1 cellular context compared by ENCODE assay signal in the genomic region with DNA sequence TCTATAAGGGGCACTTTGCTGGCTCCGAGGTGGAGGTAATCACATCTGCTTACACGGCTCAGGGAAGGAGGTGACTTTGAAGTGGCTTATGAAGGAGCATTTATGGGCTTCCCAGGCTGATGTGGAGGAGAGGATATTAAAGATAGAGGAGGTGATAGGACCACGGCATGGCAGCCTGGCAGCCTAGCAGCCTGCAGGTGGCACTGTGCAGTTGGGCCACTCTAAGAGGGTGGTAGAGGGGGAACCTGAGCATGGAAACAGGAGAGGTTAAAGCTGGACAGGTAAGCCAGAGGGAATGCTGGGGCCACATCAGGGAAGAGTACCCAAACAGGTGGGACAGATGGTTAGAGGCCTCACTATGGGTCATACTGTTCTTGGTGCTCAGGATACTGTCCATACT.
TF ChIP-seq lines count a peak whose summit lies in the region.

No MANE protein-coding gene starts in this region.

TF ChIP-seq in HepG2, 621 proteins besides CTCF, POLR2A, EP300 and RAD21 (continued from another document):
- TF ChIP-seq, protein P1, sequence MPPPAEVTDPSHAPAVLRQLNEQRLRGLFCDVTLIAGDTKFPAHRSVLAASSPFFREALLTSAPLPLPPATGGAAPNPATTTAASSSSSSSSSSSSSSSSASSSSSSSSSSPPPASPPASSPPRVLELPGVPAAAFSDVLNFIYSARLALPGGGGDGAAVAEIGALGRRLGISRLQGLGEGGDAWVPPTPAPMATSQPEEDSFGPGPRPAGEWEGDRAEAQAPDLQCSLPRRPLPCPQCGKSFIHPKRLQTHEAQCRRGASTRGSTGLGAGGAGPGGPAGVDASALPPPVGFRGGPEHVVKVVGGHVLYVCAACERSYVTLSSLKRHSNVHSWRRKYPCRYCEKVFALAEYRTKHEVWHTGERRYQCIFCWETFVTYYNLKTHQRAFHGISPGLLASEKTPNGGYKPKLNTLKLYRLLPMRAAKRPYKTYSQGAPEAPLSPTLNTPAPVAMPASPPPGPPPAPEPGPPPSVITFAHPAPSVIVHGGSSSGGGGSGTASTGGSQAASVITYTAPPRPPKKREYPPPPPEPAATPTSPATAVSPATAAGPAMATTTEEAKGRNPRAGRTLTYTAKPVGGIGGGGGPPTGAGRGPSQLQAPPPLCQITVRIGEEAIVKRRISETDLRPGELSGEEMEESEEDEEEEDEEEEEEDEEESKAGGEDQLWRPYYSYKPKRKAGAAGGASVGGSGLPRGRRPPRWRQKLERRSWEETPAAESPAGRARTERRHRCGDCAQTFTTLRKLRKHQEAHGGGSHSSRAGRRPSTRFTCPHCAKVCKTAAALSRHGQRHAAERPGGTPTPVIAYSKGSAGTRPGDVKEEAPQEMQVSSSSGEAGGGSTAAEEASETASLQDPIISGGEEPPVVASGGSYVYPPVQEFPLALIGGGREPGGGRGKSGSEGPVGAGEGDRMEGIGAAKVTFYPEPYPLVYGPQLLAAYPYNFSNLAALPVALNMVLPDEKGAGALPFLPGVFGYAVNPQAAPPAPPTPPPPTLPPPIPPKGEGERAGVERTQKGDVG (CRISPR knock-in tag; IDR thresholded peaks at IDR 0.05; ENCODE audit: borderline replicate concordance), result no peak
- no peak for TF ChIP-seq ZZZ3 (CRISPR knock-in tag; IDR thresholded peaks at IDR 0.05; ENCODE audit: borderline replicate concordance)
- TF ChIP-seq RBAK (CRISPR knock-in tag; IDR thresholded peaks at IDR 0.05), result no peak
- 0 out of 2 replicates have a peak, but pooled peaks have one; percentile 22 for TF ChIP-seq KAT8 (CRISPR knock-in tag; IDR thresholded peaks at IDR 0.05)
- TF ChIP-seq NFATC3 (CRISPR knock-in tag; IDR thresholded peaks at IDR 0.05), result no peak
- 0 out of 2 replicates have a peak, but pooled peaks have one; percentile 28 for TF ChIP-seq NCOA2 (CRISPR knock-in tag; IDR thresholded peaks at IDR 0.05)
- no peak for TF ChIP-seq ZNF24 (IDR thresholded peaks at IDR 0.05)
- TF ChIP-seq, protein P2, sequence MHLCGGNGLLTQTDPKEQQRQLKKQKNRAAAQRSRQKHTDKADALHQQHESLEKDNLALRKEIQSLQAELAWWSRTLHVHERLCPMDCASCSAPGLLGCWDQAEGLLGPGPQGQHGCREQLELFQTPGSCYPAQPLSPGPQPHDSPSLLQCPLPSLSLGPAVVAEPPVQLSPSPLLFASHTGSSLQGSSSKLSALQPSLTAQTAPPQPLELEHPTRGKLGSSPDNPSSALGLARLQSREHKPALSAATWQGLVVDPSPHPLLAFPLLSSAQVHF (CRISPR knock-in tag; IDR thresholded peaks at IDR 0.05), result no peak
- no peak for TF ChIP-seq ZNF816 (CRISPR knock-in tag; IDR thresholded peaks at IDR 0.05; ENCODE audit: borderline replicate concordance)
- TF ChIP-seq RNF2 (conservative IDR thresholded peaks at IDR 0.05; ENCODE audit: low read depth), result no peak
- TF ChIP-seq, protein P3, sequence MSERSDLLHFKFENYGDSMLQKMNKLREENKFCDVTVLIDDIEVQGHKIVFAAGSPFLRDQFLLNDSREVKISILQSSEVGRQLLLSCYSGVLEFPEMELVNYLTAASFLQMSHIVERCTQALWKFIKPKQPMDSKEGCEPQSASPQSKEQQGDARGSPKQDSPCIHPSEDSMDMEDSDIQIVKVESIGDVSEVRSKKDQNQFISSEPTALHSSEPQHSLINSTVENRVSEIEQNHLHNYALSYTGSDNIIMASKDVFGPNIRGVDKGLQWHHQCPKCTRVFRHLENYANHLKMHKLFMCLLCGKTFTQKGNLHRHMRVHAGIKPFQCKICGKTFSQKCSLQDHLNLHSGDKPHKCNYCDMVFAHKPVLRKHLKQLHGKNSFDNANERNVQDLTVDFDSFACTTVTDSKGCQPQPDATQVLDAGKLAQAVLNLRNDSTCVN (CRISPR knock-in tag; IDR thresholded peaks at IDR 0.05; ENCODE audit: borderline replicate concordance), result no peak
- TF ChIP-seq REPIN1 (CRISPR knock-in tag; IDR thresholded peaks at IDR 0.05; ENCODE audit: borderline replicate concordance, low read depth), result no peak
- no peak for TF ChIP-seq ZNF160 (CRISPR knock-in tag; IDR thresholded peaks at IDR 0.05)
- TF ChIP-seq MED1 (CRISPR knock-in tag; IDR thresholded peaks at IDR 0.05), result peak; percentile 64
- 0 out of 2 replicates have a peak, but pooled peaks have one; percentile 18 for TF ChIP-seq MIXL1 (CRISPR knock-in tag; IDR thresholded peaks at IDR 0.05)
- TF ChIP-seq POLR2AphosphoS2 (IDR thresholded peaks at IDR 0.05; ENCODE audit: low read depth, low read length), result no peak
